Comparison of ENCODE assay signal across 8 cellular contexts in the genomic region with DNA sequence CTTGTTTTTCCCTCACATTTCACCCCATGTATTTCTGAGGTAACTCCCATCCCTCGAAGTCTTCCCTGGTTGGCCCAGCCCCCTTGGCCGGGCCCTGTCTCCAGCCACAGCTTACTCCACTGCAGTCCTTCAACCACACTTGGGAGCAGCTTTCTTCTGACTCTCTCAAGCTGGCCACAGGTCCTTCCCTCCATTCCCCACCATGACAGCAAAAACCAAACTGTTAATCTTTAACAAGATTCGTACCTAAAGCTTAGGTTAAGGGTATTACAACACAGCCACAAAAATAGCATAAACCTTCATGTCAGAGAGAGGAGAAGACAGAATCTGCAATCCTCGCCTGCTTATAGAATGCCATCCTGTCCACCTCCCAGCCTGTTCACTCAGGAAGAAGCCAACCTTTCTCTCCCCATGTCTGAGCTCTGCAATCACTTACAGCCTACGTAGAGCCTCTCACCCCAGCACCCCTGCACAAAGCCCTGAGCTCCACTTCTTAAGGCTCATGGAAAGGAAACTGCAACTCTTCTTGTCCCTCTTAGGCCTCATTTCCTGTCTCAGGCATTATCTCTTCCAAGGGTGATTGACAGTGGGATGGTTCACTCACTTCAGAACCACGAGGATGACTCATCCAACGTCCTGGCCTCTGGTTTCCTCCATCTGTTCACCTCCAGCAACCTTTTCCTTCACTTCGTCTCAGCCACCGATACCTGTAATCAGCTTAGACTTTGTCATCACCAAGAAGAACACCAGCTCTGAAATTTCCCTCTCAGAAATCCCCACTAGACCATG.
DNase-seq lines count a peak whose midpoint lies in the region; ATAC-seq and TF ChIP-seq lines count a peak whose summit lies in the region.

No MANE protein-coding gene starts in this region.

- ATAC-seq in GM19438 (IDR thresholded peaks at IDR 0.05; ENCODE audit: low read depth, unreplicated experiment) (peak; percentile 82), HG03439 (IDR thresholded peaks at IDR 0.05; ENCODE audit: unreplicated experiment) (peak; percentile 86)

- peak overlapping the region in 1 of 7 donors; percentile 19 for H3K4me3 Mint-ChIP-seq in CD8-positive, alpha-beta memory T cell

- no peak overlapping the region for H3K9ac ChIP-seq in mammary epithelial cell (ENCODE audit: insufficient read depth, low read length)

- H3K4me2 ChIP-seq in mammary epithelial cell (ENCODE audit: insufficient read depth, low read depth, low read length) = peak overlapping the region; percentile 46

- TF ChIP-seq POLR2A in esophagus squamous epithelium (IDR thresholded peaks at IDR 0.05) = no peak

- CTCF ChIA-PET in CD8-positive, alpha-beta memory T cell (lab: Charles Lee) = interaction anchor here (0.7 to 2.2 kb wide), 4 partner anchors 9 to 89 kb away, joined by 3 to 7 read pairs (median 3); no protein-coding TSS in a partner anchor
- CTCF ChIA-PET in mammary epithelial cell (lab: Charles Lee; ENCODE audit: low non-redundant PET) = no interaction called here

- H3K27ac ChIP-seq in CD8-positive, alpha-beta memory T cell (ENCODE audit: low read depth, low read length) = peak overlapping the region; percentile 71
- H3K27ac ChIP-seq in mammary epithelial cell (ENCODE audit: insufficient read depth, low read depth, low read length) (no peak overlapping the region), esophagus squamous epithelium (no peak overlapping the region)

- TF ChIP-seq CTCF in mammary epithelial cell (conservative IDR thresholded peaks at IDR 0.05 in 1 of 2, IDR thresholded peaks at IDR 0.05 in 1 of 2; ENCODE audit: extremely low read depth in 1 of 2, insufficient read depth in 1 of 2, low read depth in 1 of 2, low read length in 2 of 2) (no peak), esophagus squamous epithelium (IDR thresholded peaks at IDR 0.05) (no peak)

- peaks cover 15 to 21% (median 15%) of the 10 kb centered on the region in 3 donors for H3K4me1 Mint-ChIP-seq in CD8-positive, alpha-beta memory T cell

- no peaks in the 10 kb centered on the region for H3K79me2 ChIP-seq in mammary epithelial cell (ENCODE audit: insufficient read depth, low read length)

- H3K36me3 Mint-ChIP-seq in CD8-positive, alpha-beta memory T cell = peaks cover 0 to 4% (median 0%) of the 10 kb centered on the region in 3 donors

- H3K9me3 ChIP-seq in CD8-positive, alpha-beta memory T cell (ENCODE audit: low read length) = no peaks in the 10 kb centered on the region
- no peaks in the 10 kb centered on the region for H3K9me3 ChIP-seq in mammary epithelial cell (replicated peaks; ENCODE audit: insufficient read depth, low read length)
- H3K9me3 ChIP-seq in HAP-1 = no peaks in the 10 kb centered on the region
- no peaks in the 10 kb centered on the region for H3K9me3 ChIP-seq in esophagus squamous epithelium

- peaks cover 0 to 1% of the 10 kb centered on the region in 2 donors for H3K27me3 Mint-ChIP-seq in CD8-positive, alpha-beta memory T cell

- POLR2A ChIA-PET in CD8-positive, alpha-beta memory T cell (lab: Charles Lee) = no interaction called here

- no peaks in the 10 kb centered on the region for H3K36me3 ChIP-seq in CD8-positive, alpha-beta memory T cell (ENCODE audit: insufficient read depth, low read length)
- H3K36me3 ChIP-seq in mammary epithelial cell (ENCODE audit: insufficient read depth, low read length) (no peaks in the 10 kb centered on the region), HAP-1 (replicated peaks) (no peaks in the 10 kb centered on the region), esophagus squamous epithelium (no peaks in the 10 kb centered on the region)

- intact Hi-C loops in mammary epithelial cell (cut with micrococcal nuclease) = no loop called here
- intact Hi-C loops in esophagus squamous epithelium (cut with DNase I) = no loop called here

- peaks cover 17% of the 10 kb centered on the region for H3K4me1 ChIP-seq in CD8-positive, alpha-beta memory T cell (ENCODE audit: insufficient read depth, low read length)
- peaks cover 11% of the 10 kb centered on the region for H3K4me1 ChIP-seq in mammary epithelial cell (ENCODE audit: insufficient read depth, low read length)
- peaks cover 6% of the 10 kb centered on the region for H3K4me1 ChIP-seq in HAP-1
- H3K4me1 ChIP-seq in esophagus squamous epithelium = peaks cover 0 to 4% (median 0%) of the 10 kb centered on the region in 3 donors

- in situ Hi-C loops in mammary epithelial cell (cut with MboI; ENCODE audit: low sequenced_read_pairs in 2 of 2) = no loop called here
- in situ Hi-C loops in HAP-1 (cut with MboI; ENCODE audit: low sequenced_read_pairs) = no loop called here

- no peak overlapping the region for H3K4me3 ChIP-seq in CD8-positive, alpha-beta memory T cell (ENCODE audit: low read length)
- no peak overlapping the region for H3K4me3 ChIP-seq in mammary epithelial cell (replicated peaks in 1 of 3; ENCODE audit: insufficient read depth in 1 of 3, low read depth in 2 of 3, low read length in 3 of 3)
- no peak overlapping the region for H3K4me3 ChIP-seq in HAP-1
- no peak overlapping the region for H3K4me3 ChIP-seq in esophagus squamous epithelium

- WGBS in mammary epithelial cell (ENCODE audit: low coverage, missing lambda C conversion rate) = 46% methylated on average over 9 of the region's 9 CpGs
- WGBS in esophagus squamous epithelium, 2 donors = 53 to 60% methylated on average over 8 to 9 of the region's 9 CpGs

- BruUV-seq in mammary epithelial cell (replicated peaks; lab: Mats Ljungman, UMichigan) = no TSS peak

- H3K9me3 Mint-ChIP-seq in CD8-positive, alpha-beta memory T cell = no peaks in the 10 kb centered on the region

- dilution Hi-C loops in mammary epithelial cell (cut with HindIII; ENCODE audit: low sequenced_read_pairs) = loop anchor here (5.0 kb wide), 1 partner anchor 100 kb away; no protein-coding TSS in a partner anchor

- H2AFZ ChIP-seq in mammary epithelial cell (ENCODE audit: low read depth, low read length) = peak overlapping the region; percentile 89

- no peaks in the 10 kb centered on the region for H4K20me1 ChIP-seq in mammary epithelial cell (ENCODE audit: insufficient read depth, low read length)

- no peaks in the 10 kb centered on the region for H3K27me3 ChIP-seq in CD8-positive, alpha-beta memory T cell (ENCODE audit: insufficient read depth, low read length, poor library complexity, severe bottlenecking)
- H3K27me3 ChIP-seq in mammary epithelial cell (ENCODE audit: insufficient read depth, low read length) (no peaks in the 10 kb centered on the region), HAP-1 (ENCODE audit: low read depth) (no peaks in the 10 kb centered on the region), esophagus squamous epithelium (no peaks in the 10 kb centered on the region)

- no peak for DNase-seq in CD8-positive, alpha-beta memory T cell
- DNase-seq in SHP77 treated with DMSO at 0.1 percent for 48 hours (lab: John Stamatoyannopoulos, UW) (peak; percentile 10), mammary epithelial cell (peak; percentile 88), HAP-1 (ENCODE audit: low spot score in 2 of 2) (no peak), esophagus squamous epithelium (lab: John Stamatoyannopoulos, UW) (no peak)
- DNase-seq in stimulated activated CD4-positive, alpha-beta T cell treated with anti-CD3 and anti-CD28 coated beads, Interleukin-4, amount 100 ng/mL, for 24 hours = peak; percentile 80

- peak overlapping the region; percentile 2 to 71 (median 57) for H3K27ac Mint-ChIP-seq in CD8-positive, alpha-beta memory T cell

Comparison
In these comparisons a context has a peak if more than half of its experiments do, and no peak if none do; other contexts are left out.
1. DNase-seq: peak in SHP77 treated with DMSO at 0.1 percent for 48 hours (single experiment), mammary epithelial cell (single experiment) and stimulated activated CD4-positive, alpha-beta T cell treated with anti-CD3 and anti-CD28 coated beads, Interleukin-4, amount 100 ng/mL, for 24 hours (single experiment); none in CD8-positive, alpha-beta memory T cell (0 of 5), HAP-1 (0 of 2) and esophagus squamous epithelium (single experiment).